Comparison of ENCODE assay signal across 19 cellular contexts in the genomic region with DNA sequence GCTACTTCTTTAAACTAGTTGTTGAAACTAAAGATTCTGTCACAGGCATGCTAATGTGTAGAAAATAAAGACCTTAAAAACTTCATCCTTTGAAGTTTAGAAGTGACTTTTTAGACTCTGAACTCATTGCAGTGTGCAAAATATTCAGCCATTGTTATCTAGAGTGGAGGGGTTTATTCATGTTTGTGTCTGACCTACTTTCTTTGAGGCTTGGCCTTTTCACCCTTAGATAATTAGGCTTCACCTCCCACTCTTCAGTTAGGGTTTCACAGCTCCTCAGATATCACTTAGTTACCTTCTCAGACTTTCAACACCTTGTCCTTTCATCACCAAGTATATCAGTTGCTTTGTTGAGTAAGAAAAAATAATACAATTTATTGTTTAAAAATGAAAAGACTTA.
"Had no signal": no experiment of that assay in that cellular context is flagged by ENCODE, and none has a peak within 500 bp of the region (broad histone marks: within the 10 kb centered on the region; RNA-seq: fewer than 3 reads in every experiment).

No MANE protein-coding gene starts in this region.

- H3K9me3 Mint-ChIP-seq: stimulated activated memory B cell treated with anti-CD40 and anti-IgM and Interleukin-4, amounts not matched to agents 10 μg/mL and 1 μg/mL and 100 μg/mL, for 72 hours had no signal

- H3K9me3 ChIP-seq: ascending aorta, breast epithelium, tibial artery had no signal

- H3K27me3 Mint-ChIP-seq: naive thymus-derived CD4-positive, alpha-beta T cell; stimulated activated memory B cell treated with anti-CD40 and anti-IgM and Interleukin-4, amounts not matched to agents 10 μg/mL and 1 μg/mL and 100 μg/mL, for 72 hours had no signal

- DNase-seq: activated CD4-positive, alpha-beta T cell treated with anti-CD3 and anti-CD28 coated beads for 1 hour; activated CD4-positive, alpha-beta T cell treated with anti-CD3 and anti-CD28 coated beads, Interleukin-2, amount 50 U/mL, for 48 hours; activated CD8-positive, alpha-beta memory T cell treated with anti-CD3 and anti-CD28 coated beads, Interleukin-2, amount 50 U/mL, for 4 hours; activated gamma-delta T cell treated with Interleukin-2 at 50 U/mL for 16 hours; activated T-cell treated with anti-CD3 and anti-CD28 coated beads, Interleukin-2, amount 50 U/mL, for 48 hours; erythroblast; gastrocnemius medialis; heart right ventricle; naive thymus-derived CD4-positive, alpha-beta T cell; nucleus accumbens; posterior cingulate gyrus; retina; T-helper 9 cell; tibial artery had no signal

- H3K27me3 ChIP-seq: ascending aorta, breast epithelium, gastrocnemius medialis, heart right ventricle, tibial artery had no signal

- H3K4me3 Mint-ChIP-seq: stimulated activated memory B cell treated with anti-CD40 and anti-IgM and Interleukin-4, amounts not matched to agents 10 μg/mL and 1 μg/mL and 100 μg/mL, for 72 hours had no signal

- H3K36me3 ChIP-seq: ascending aorta, breast epithelium, gastrocnemius medialis, tibial artery had no signal

- H3K27ac Mint-ChIP-seq: stimulated activated memory B cell treated with anti-CD40 and anti-IgM and Interleukin-4, amounts not matched to agents 10 μg/mL and 1 μg/mL and 100 μg/mL, for 72 hours had no signal

- ATAC-seq: gastrocnemius medialis; heart right ventricle; left lobe of liver; naive thymus-derived CD4-positive, alpha-beta T cell; stimulated activated memory B cell treated with anti-CD40 and anti-IgM and Interleukin-4, amounts not matched to agents 10 μg/mL and 1 μg/mL and 100 μg/mL, for 72 hours had no signal

- H3K4me3 ChIP-seq: ascending aorta, breast epithelium, gastrocnemius medialis, heart right ventricle, tibial artery had no signal

- H3K4me1 Mint-ChIP-seq: stimulated activated memory B cell treated with anti-CD40 and anti-IgM and Interleukin-4, amounts not matched to agents 10 μg/mL and 1 μg/mL and 100 μg/mL, for 72 hours had no signal

- H3K4me1 ChIP-seq: ascending aorta, breast epithelium, tibial artery had no signal

- H3K27ac ChIP-seq: ascending aorta, breast epithelium, gastrocnemius medialis, heart right ventricle, tibial artery, VCaP had no signal
